In genomic region chr7:503575-504111, GRCh38 we compare ENCODE assay signal across 12 cellular contexts. TPM values are rescaled to one million over a fixed set of nuclear protein-coding genes. Genes with fewer than 3 reads are reported as not detected.
DNase-seq lines count a peak whose midpoint lies in the region; ATAC-seq, FAIRE-seq and TF ChIP-seq lines count a peak whose summit lies in the region.
"Had no signal": no experiment of that assay in that cellular context is flagged by ENCODE, and none has a peak within 500 bp of the region (broad histone marks: within the 10 kb centered on the region; RNA-seq: fewer than 3 reads in every experiment).

No MANE protein-coding gene starts in this region.

- SMC1A ChIA-PET in GM12878 (lab: Charles Lee; ENCODE audit: uncharacterized antibody, unreplicated experiment), result no interaction called here

- no peak overlapping the region for H2AFZ ChIP-seq in GM12878 (ENCODE audit: control insufficient read depth, low read depth, low read length)

- in situ Hi-C loops in GM12878 (cut with MboI), result no loop called here

- no peaks in the 10 kb centered on the region for H3K79me2 ChIP-seq in GM12878 (ENCODE audit: control insufficient read depth, insufficient read depth, low read length)

- no peak for TF ChIP-seq EP300 in GM12878 (IDR thresholded peaks at IDR 0.05; ENCODE audit: borderline replicate concordance in 1 of 2, control insufficient read depth in 1 of 2, low read depth in 2 of 2, low read length in 2 of 2)

- ATAC-seq in GM12878, result peak; percentile 53; the same call in 2 of the 3 replicates
- ATAC-seq in psoas muscle, result peak; percentile 42 to 76 (median 64)
- no peak for ATAC-seq in HG03025 (IDR thresholded peaks at IDR 0.05; ENCODE audit: low FRiP score, unreplicated experiment)

- H3K36me3 ChIP-seq in Caco-2 (ENCODE audit: control insufficient read depth, insufficient read depth, low read length) (peaks cover 12% of the 10 kb centered on the region), GM12878 (ENCODE audit: control insufficient read depth in 2 of 2, insufficient read depth in 2 of 2, low read length in 1 of 2) (peaks cover 0 to 5% of the 10 kb centered on the region in 2 experiments; a peak in 2 of 4 replicates), kidney (ENCODE audit: control insufficient read depth in 1 of 2, insufficient read depth in 2 of 2, low read length in 2 of 2) (peaks cover 11 to 21% of the 10 kb centered on the region in 2 donors), psoas muscle (ENCODE audit: insufficient read depth in 1 of 2, low read depth in 1 of 2) (peaks cover 4 to 69% of the 10 kb centered on the region in 2 donors)

- no peaks in the 10 kb centered on the region for H3K9me3 Mint-ChIP-seq in Caco-2 (ENCODE audit: unreplicated experiment)

- H3K27ac ChIP-seq in GM12878 (ENCODE audit: control insufficient read depth, insufficient read depth) (no peak overlapping the region), kidney (ENCODE audit: low read depth in 2 of 2, low read length in 2 of 2) (peak overlapping the region; percentile 87), psoas muscle (no peak overlapping the region)

- peaks cover 89% of the 10 kb centered on the region for H3K36me3 Mint-ChIP-seq in Caco-2 (ENCODE audit: insufficient read depth, unreplicated experiment)

- 83% methylated on average over 20 of the region's 20 CpGs for WGBS in GM12878 (ENCODE audit: insufficient coverage, insufficient replicate concordance, low lambda C conversion rate, missing lambda C conversion rate)
- 41 to 63% (median 50%) methylated on average over 20 of the region's 20 CpGs for WGBS in psoas muscle, 3 donors

- H3K4me3 ChIP-seq in Caco-2 (ENCODE audit: low read depth, low read length) (no peak overlapping the region), GM12878 (no peak overlapping the region), kidney (ENCODE audit: low read length in 2 of 2) (no peak overlapping the region), psoas muscle (no peak overlapping the region)

- FAIRE-seq in GM12878 (lab: Jason Lieb, UNC) (no peak), kidney (lab: Jason Lieb, UNC) (no peak)

- POLR2A ChIA-PET in Caco-2 (lab: Charles Lee), result interaction anchor here (0.6 to 1.5 kb wide), 16 partner anchors 13 to 218 kb away, joined by 3 to 21 read pairs (median 6); partner anchors contain the start of gene PDGFA
- POLR2A ChIA-PET in GM12878 (lab: Charles Lee), result no interaction called here

- H3K4me1 ChIP-seq in Caco-2 (peaks cover 40% of the 10 kb centered on the region), GM12878 (ENCODE audit: control insufficient read depth, insufficient read depth, low read length) (no peaks in the 10 kb centered on the region), kidney (ENCODE audit: control insufficient read depth in 1 of 2, insufficient read depth in 1 of 2, low read depth in 1 of 2, low read length in 2 of 2) (peaks cover 9 to 17% of the 10 kb centered on the region in 2 donors), psoas muscle (peaks cover 14% of the 10 kb centered on the region)

- TF ChIP-seq POLR2A in GM12878 (IDR thresholded peaks at IDR 0.05; ENCODE audit: low read depth, low read length), result no peak

- H3K4me1 Mint-ChIP-seq in Caco-2 (ENCODE audit: low read depth, unreplicated experiment), result peaks cover 27% of the 10 kb centered on the region

- CTCF ChIA-PET in Caco-2 (lab: Charles Lee), result interaction anchor here (0.6 to 2.0 kb wide), 12 partner anchors 15 to 370 kb away, joined by 3 to 19 read pairs (median 4); no protein-coding TSS in a partner anchor
- CTCF ChIA-PET in GM12878 (lab: Yijun Ruan, JAX), result no interaction called here

- peak overlapping the region; percentile 100 for H3K27ac Mint-ChIP-seq in Caco-2 (ENCODE audit: unreplicated experiment)

- RAD21 ChIA-PET in GM12878 (lab: Charles Lee; ENCODE audit: unreplicated experiment), result no interaction called here

- H3K9ac ChIP-seq in GM12878 (ENCODE audit: control insufficient read depth, insufficient read depth, low read length) (no peak overlapping the region), kidney (ENCODE audit: low read length in 2 of 2) (peak overlapping the region in 1 of 2 donors; percentile 34)

- H3K27me3 Mint-ChIP-seq in Caco-2 (ENCODE audit: insufficient read depth, unreplicated experiment), result no peaks in the 10 kb centered on the region

- intact Hi-C loops in Caco-2 (cut with micrococcal nuclease; ENCODE audit: unreplicated experiment) (loop anchor here (1.0 to 2.0 kb wide), 6 partner anchors 13 to 170 kb away; no protein-coding TSS in a partner anchor), GM12878 (cut with micrococcal nuclease; ENCODE audit: unreplicated experiment) (no loop called here), kidney (cut with DNase I) (no loop called here), psoas muscle (cut with DNase I) (no loop called here)

- peak; percentile 98 to 99 for DNase-seq in Caco-2
- DNase-seq in GM12878 (ENCODE audit: low read depth, low spot score), result no peak
- peak; percentile 95 for DNase-seq in kidney
- peak; percentile 53 to 69 for DNase-seq in psoas muscle
- DNase-seq in C1 segment of cervical spinal cord (lab: John Stamatoyannopoulos, UW), result no peak
- DNase-seq in NCI-H1694 (lab: John Stamatoyannopoulos, UW), result no peak
- DNase-seq in NCI-H128 (lab: John Stamatoyannopoulos, UW; ENCODE audit: unreplicated experiment), result no peak
- DNase-seq: activated CD4-positive, alpha-beta T cell treated with anti-CD3 and anti-CD28 coated beads, Interleukin-2, amount 50 U/mL, for 1 hour; activated gamma-delta T cell treated with Interleukin-2 at 50 U/mL for 16 hours; DND-41; MV-4-11 had no signal

- H3K27me3 ChIP-seq in Caco-2 (replicated peaks; ENCODE audit: control insufficient read depth, insufficient read depth, low read length) (no peaks in the 10 kb centered on the region), GM12878 (replicated peaks in 1 of 2; ENCODE audit: control insufficient read depth in 2 of 2, insufficient read depth in 2 of 2, low read length in 1 of 2) (no peaks in the 10 kb centered on the region), psoas muscle (ENCODE audit: insufficient read depth in 3 of 3, low read length in 2 of 3) (no peaks in the 10 kb centered on the region)

- H4K20me1 ChIP-seq in GM12878 (ENCODE audit: control insufficient read depth, insufficient read depth), result no peaks in the 10 kb centered on the region

- no peak for TF ChIP-seq RAD21 in GM12878 (IDR thresholded peaks at IDR 0.05; ENCODE audit: insufficient read depth, low read depth, low read length)

- H3K4me3 Mint-ChIP-seq in Caco-2 (ENCODE audit: unreplicated experiment), result peak overlapping the region; percentile 72

- BruUV-seq in Caco-2 (replicated peaks; lab: Mats Ljungman, UMichigan) (no TSS peak), GM12878 (replicated peaks; lab: Mats Ljungman, UMichigan) (no TSS peak)

- TF ChIP-seq CTCF in Caco-2 (IDR thresholded peaks at IDR 0.05; ENCODE audit: insufficient read depth in 1 of 2, low read depth in 1 of 2, low read length in 1 of 2, severe bottlenecking in 1 of 2, unreplicated experiment in 1 of 2) (no peak), GM12878 (IDR thresholded peaks at IDR 0.05 in 2 of 3, conservative IDR thresholded peaks at IDR 0.05 in 1 of 3; ENCODE audit: control insufficient read depth in 2 of 3, extremely low read depth in 1 of 3, insufficient read depth in 1 of 3, low read depth in 3 of 3, low read length in 3 of 3) (no peak), kidney (IDR thresholded peaks at IDR 0.05; ENCODE audit: borderline replicate concordance, extremely low read depth, insufficient read depth) (no peak), psoas muscle (IDR thresholded peaks at IDR 0.05) (no peak)

- H3K9me3 ChIP-seq in Caco-2, result no peaks in the 10 kb centered on the region
- no peaks in the 10 kb centered on the region for H3K9me3 ChIP-seq in GM12878 (replicated peaks; ENCODE audit: control insufficient read depth, insufficient read depth, low read length)
- H3K9me3 ChIP-seq in kidney (ENCODE audit: control insufficient read depth in 1 of 2, low read length in 2 of 2), result peaks cover 0 to 2% of the 10 kb centered on the region in 2 donors
- H3K9me3 ChIP-seq in psoas muscle, result no peaks in the 10 kb centered on the region

- H3K4me2 ChIP-seq in GM12878 (ENCODE audit: control insufficient read depth, insufficient read depth), result no peak overlapping the region

TF ChIP-seq in GM12878, 131 proteins besides CTCF, POLR2A, EP300 and RAD21:
- TF ChIP-seq, protein P1, sequence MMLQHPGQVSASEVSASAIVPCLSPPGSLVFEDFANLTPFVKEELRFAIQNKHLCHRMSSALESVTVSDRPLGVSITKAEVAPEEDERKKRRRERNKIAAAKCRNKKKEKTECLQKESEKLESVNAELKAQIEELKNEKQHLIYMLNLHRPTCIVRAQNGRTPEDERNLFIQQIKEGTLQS (IDR thresholded peaks at IDR 0.05; ENCODE audit: borderline replicate concordance, extremely low read depth, low read depth, low read length), result no peak
- TF ChIP-seq MEF2A (IDR thresholded peaks at IDR 0.05; ENCODE audit: insufficient read depth, low read depth, low read length), result no peak
- TF ChIP-seq WRNIP1 (IDR thresholded peaks at IDR 0.05; ENCODE audit: borderline replicate concordance, low read depth, low read length), result no peak
- TF ChIP-seq MTA3 (IDR thresholded peaks at IDR 0.05; ENCODE audit: borderline replicate concordance, low read length), result no peak
- no peak for TF ChIP-seq ZNF207 (IDR thresholded peaks at IDR 0.05; ENCODE audit: borderline replicate concordance)

RNA-seq across cellular contexts. Expression of gene PDGFA, which starts 16.0 kb away (rescaled TPM):
- 76.8 and 78.5 TPM in 2 replicates for total RNA-seq in Caco-2 (2022)
- 48.1 and 48.7 TPM in 2 replicates for total RNA-seq in GM12878 (2013; cell fraction: nucleolus; rRNA removed)
- 5.7 and 7.2 TPM in 2 replicates for total RNA-seq in GM12878 (2014; rRNA removed)
- 4.2 and 5.5 TPM in 2 replicates for total RNA-seq in GM12878 (2014; rRNA removed; fragmentation: Illumina TruSeq; extraction: Trizol)
- total RNA-seq in GM12878 (2021), result 8.2 and 10.7 TPM in 2 replicates
- 0.93 TPM for polyA plus RNA-seq in GM12878 (2011; ENCODE audit: low read depth)
- polyA plus RNA-seq in GM12878 (2011; rRNA removed), result 6.5 and 10.0 TPM in 2 replicates
- polyA plus RNA-seq in GM12878 (2011; cell fraction: cytosol; rRNA removed), result 11.9 and 13.4 TPM in 2 replicates
- 31.4 and 35.6 TPM in 2 replicates for polyA plus RNA-seq in GM12878 (2011; cell fraction: nucleus; rRNA removed)
- 2.0 and 4.6 TPM in 2 replicates for polyA plus RNA-seq in GM12878 (2012)
- 3.5 and 3.6 TPM in 2 replicates for polyA plus RNA-seq in GM12878 (2014; fragmentation: Illumina TruSeq; extraction: Trizol)
- 1 to 10 TPM; 5.8 to 9.2 TPM for polyA plus RNA-seq in GM12878 (2014; fragmentation: Nextera tagmentation; extraction: Ambion mirVana)
- 5.1 and 6.2 TPM in 2 replicates for polyA plus RNA-seq in GM12878 (2014; rRNA removed)
- 1 to 10 TPM; 2.5 to 3.2 TPM for polyA plus RNA-seq in GM12878 (2016; fragmentation: Nextera tagmentation; extraction: Ambion mirVana)
- polyA minus RNA-seq in GM12878 (2011; rRNA and poly(A)+ RNA removed), result 27.1 and 46.8 TPM in 2 replicates
- polyA minus RNA-seq in GM12878 (2011; cell fraction: cytosol; rRNA and poly(A)+ RNA removed), result 20.0 and 25.0 TPM in 2 replicates
- polyA minus RNA-seq in GM12878 (2011; cell fraction: nucleus; rRNA and poly(A)+ RNA removed), result 8.8 and 16.8 TPM in 2 replicates
- 53.0 TPM for total RNA-seq in kidney
- polyA plus RNA-seq in kidney (ENCODE audit: insufficient read depth, low read depth, low replicate concordance), result 14.1 TPM
- 10 to 100 TPM; 13.9 to 30.4 (median 19.2) TPM for total RNA-seq in psoas muscle
- 10 to 100 TPM in 2 of 3 donors, 1 to 10 TPM in 1; 9.1 to 24.4 (median 15.3) TPM for polyA plus RNA-seq in psoas muscle

Comparison
In these comparisons a context has a peak if more than half of its experiments do, and no peak if none do; other contexts are left out.
1. DNase-seq: peak in Caco-2 (2 of 2), kidney (single experiment) and psoas muscle (2 of 2); none in GM12878 (single experiment), C1 segment of cervical spinal cord (0 of 14), NCI-H1694 (single experiment) and NCI-H128 (single experiment).
2. H3K27ac ChIP-seq: peak in kidney (2 of 2); none in GM12878 (single experiment) and psoas muscle (single experiment).